8 cellular contexts compared by ENCODE assay signal in genomic region chr3:44976002-44976815, GRCh38. TPM values are rescaled to one million over a fixed set of nuclear protein-coding genes. Genes with fewer than 3 reads are reported as not detected.
DNase-seq lines count a peak whose midpoint lies in the region; ATAC-seq and TF ChIP-seq lines count a peak whose summit lies in the region.

EXOSC7 (plus strand) TSS chr3:44976244; CDS start chr3:44976278, 34 bp downstream.
A gene with protein sequence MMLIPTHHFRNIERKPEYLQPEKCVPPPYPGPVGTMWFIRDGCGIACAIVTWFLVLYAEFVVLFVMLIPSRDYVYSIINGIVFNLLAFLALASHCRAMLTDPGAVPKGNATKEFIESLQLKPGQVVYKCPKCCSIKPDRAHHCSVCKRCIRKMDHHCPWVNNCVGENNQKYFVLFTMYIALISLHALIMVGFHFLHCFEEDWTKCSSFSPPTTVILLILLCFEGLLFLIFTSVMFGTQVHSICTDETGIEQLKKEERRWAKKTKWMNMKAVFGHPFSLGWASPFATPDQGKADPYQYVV (minus strand): TSS chr3:44976174. CDS start chr3:44959436, 16,738 bp downstream.

- H3K27me3 ChIP-seq in aorta (ENCODE audit: control insufficient read depth in 1 of 2, insufficient read depth in 2 of 2, low read length in 1 of 2): no peaks in the 10 kb centered on the region

- no peak for TF ChIP-seq CTCF in astrocyte of the cerebellum (IDR thresholded peaks at IDR 0.05; ENCODE audit: low read depth, low read length, missing control alignments)

- in situ Hi-C loops in astrocyte of the cerebellum (cut with HindIII; ENCODE audit: low sequenced_read_pairs): no loop called here

- ATAC-seq in GM18502 (IDR thresholded peaks at IDR 0.05; ENCODE audit: poor library complexity, unreplicated experiment) (peak; percentile 81), HG02759 (IDR thresholded peaks at IDR 0.05; ENCODE audit: unreplicated experiment) (peak; percentile 83), aorta (ENCODE audit: low FRiP score) (peak; percentile 96)

- intact Hi-C loops in aorta (cut with DNase I): loop anchor here in 1 of 2 donors (5.0 kb wide), 2 partner anchors 61 to 639 kb away; partner anchors contain the start of gene TCAIM

- 0% methylated on average over 78 to 82 of the region's 82 CpGs for WGBS in aorta, 2 donors

- DNase-seq in NCI-H1417 (lab: John Stamatoyannopoulos, UW) (peak; percentile 74 to 86 (median 85)), T-helper 9 cell (peak; percentile 84), astrocyte of the cerebellum (ENCODE audit: low read depth) (peak; percentile 56), hepatic stellate cell (ENCODE audit: low spot score) (peak; percentile 93), retina (peak; percentile 92), aorta (peak; percentile 92 to 96)

- H3K4me3 ChIP-seq in astrocyte of the cerebellum (ENCODE audit: low read depth, low read length): peak within 1 kb of the TSS; percentile 98
- H3K4me3 ChIP-seq in aorta (ENCODE audit: low read length in 2 of 2): peak within 1 kb of the TSS; percentile 71 to 95

- peaks cover 0 to 3% of the 10 kb centered on the region in 2 donors for H3K4me1 ChIP-seq in aorta (ENCODE audit: control insufficient read depth in 1 of 2, insufficient read depth in 2 of 2, low read length in 2 of 2)

- H3K36me3 ChIP-seq in aorta (ENCODE audit: control insufficient read depth in 1 of 2, insufficient read depth in 2 of 2, low read length in 1 of 2): no peaks in the 10 kb centered on the region

- no peaks in the 10 kb centered on the region for H3K9me3 ChIP-seq in aorta (ENCODE audit: control insufficient read depth, low read length)

- peak within 1 kb of the TSS in 1 of 2 donors; percentile 58 for H3K27ac ChIP-seq in aorta (ENCODE audit: low read depth in 1 of 2, low read length in 2 of 2)

RNA-seq across cellular contexts. Expression of gene EXOSC7, which starts in this region (rescaled TPM):
- 10 to 100 TPM; 30.7 to 31.2 TPM for total RNA-seq in aorta
- 10 to 100 TPM; 15.8 to 28.9 TPM for polyA plus RNA-seq in aorta

RNA-seq across cellular contexts. Expression of the second gene that starts in this region (rescaled TPM):
- 10 to 100 TPM; 60.5 to 62.2 TPM for total RNA-seq in aorta
- 10 to 100 TPM; 44.8 to 49.5 TPM for polyA plus RNA-seq in aorta
